16 cellular contexts compared by ENCODE assay signal in genomic region chr9:13529321-13530104, GRCh38.
DNase-seq lines count a peak whose midpoint lies in the region; ATAC-seq and TF ChIP-seq lines count a peak whose summit lies in the region.
"Had no signal": no experiment of that assay in that cellular context is flagged by ENCODE, and none has a peak within 500 bp of the region (broad histone marks: within the 10 kb centered on the region; RNA-seq: fewer than 3 reads in every experiment).

No MANE protein-coding gene starts in this region.

- peaks cover 2% of the 10 kb centered on the region for H3K27me3 ChIP-seq in foreskin keratinocyte
- no peaks in the 10 kb centered on the region for H3K27me3 ChIP-seq in lower lobe of right lung (ENCODE audit: low read depth)
- H3K27me3 ChIP-seq: gastroesophageal sphincter had no signal

- H2AFZ ChIP-seq in OCI-LY7 (ENCODE audit: low read length), result no peak overlapping the region

- BruUV-seq in OCI-LY7 (replicated peaks; lab: Mats Ljungman, UMichigan), result no TSS peak

- DNase-seq in COR-L47 (lab: John Stamatoyannopoulos, UW) (peak; percentile 52), NCI-H69 (lab: John Stamatoyannopoulos, UW) (peak; percentile 98), foreskin keratinocyte (peak; percentile 78 to 90), lower lobe of right lung (no peak), glutamatergic neuron (no peak), OCI-LY7 (ENCODE audit: low spot score) (no peak), AG08395 (ENCODE audit: low spot score) (no peak)
- DNase-seq: amygdala; KBM-7; NCI-H2081 treated with DMSO at 0.1 percent for 48 hours; PC-3; stimulated activated naive CD8-positive, alpha-beta T cell treated with anti-CD3 and anti-CD28 coated beads, Interleukin-15, Interleukin-2, amounts not matched to agents 100 U/mL and 50 U/mL, for 24 hours had no signal

- H3K36me3 ChIP-seq in HEK293 (ENCODE audit: control insufficient read depth in 2 of 2, insufficient read depth in 1 of 2, low read length in 2 of 2) (no peaks in the 10 kb centered on the region), lower lobe of right lung (no peaks in the 10 kb centered on the region), OCI-LY7 (ENCODE audit: insufficient read depth, low read length) (no peaks in the 10 kb centered on the region)
- H3K36me3 ChIP-seq: gastroesophageal sphincter had no signal

- no peaks in the 10 kb centered on the region for H3K9me3 ChIP-seq in HEK293 (ENCODE audit: control insufficient read depth, insufficient read depth, low read depth, low read length)
- H3K9me3 ChIP-seq in lower lobe of right lung, result no peaks in the 10 kb centered on the region
- H3K9me3 ChIP-seq in OCI-LY7 (ENCODE audit: low read length), result no peaks in the 10 kb centered on the region

- H3K4me2 ChIP-seq in OCI-LY7 (ENCODE audit: low read length), result no peak overlapping the region

- no peaks in the 10 kb centered on the region for H3K27me3 Mint-ChIP-seq in glutamatergic neuron (ENCODE audit: unreplicated experiment)
- H3K27me3 Mint-ChIP-seq: B cell, memory B cell had no signal

- no peaks in the 10 kb centered on the region for H4K20me1 ChIP-seq in OCI-LY7 (ENCODE audit: insufficient read depth, low read length)

- CTCF ChIA-PET in HEK293 (lab: Yijun Ruan, JAX) (interaction anchor here (0.6 to 1.4 kb wide), 3 partner anchors 59 to 165 kb away, joined by 3 to 6 read pairs (median 6); no protein-coding TSS in a partner anchor), OCI-LY7 (lab: Charles Lee; ENCODE audit: unreplicated experiment) (no interaction called here)

- intact Hi-C loops in lower lobe of right lung (cut with DNase I), result no loop called here
- intact Hi-C loops in OCI-LY7 (cut with micrococcal nuclease; ENCODE audit: unreplicated experiment), result no loop called here

- H3K9me2 ChIP-seq in OCI-LY7 (ENCODE audit: insufficient read depth, low read length), result no peaks in the 10 kb centered on the region

- POLR2A ChIA-PET in HEK293 (lab: Yijun Ruan, JAX) (interaction anchor here (0.8 kb wide), 1 partner anchor 17 kb away, joined by 3 read pairs; no protein-coding TSS in a partner anchor), OCI-LY7 (lab: Charles Lee) (interaction anchor here (0.5 to 0.6 kb wide), 2 partner anchors 559 to 1057 kb away, joined by 3 to 5 read pairs; no protein-coding TSS in a partner anchor)

- H3K36me3 Mint-ChIP-seq in glutamatergic neuron (ENCODE audit: unreplicated experiment), result no peaks in the 10 kb centered on the region
- H3K36me3 Mint-ChIP-seq: memory B cell had no signal

- TF ChIP-seq CTCF in HEK293 (tag by site-specific recombination; IDR thresholded peaks at IDR 0.05), result no peak
- no peak for TF ChIP-seq CTCF in foreskin keratinocyte (conservative IDR thresholded peaks at IDR 0.05)
- TF ChIP-seq CTCF in lower lobe of right lung (IDR thresholded peaks at IDR 0.05), result no peak
- TF ChIP-seq CTCF in glutamatergic neuron (IDR thresholded peaks at IDR 0.05; ENCODE audit: partially characterized antibody, unreplicated experiment), result no peak
- no peak for TF ChIP-seq CTCF in OCI-LY7 (conservative IDR thresholded peaks at IDR 0.05; ENCODE audit: low read length)

- H3K4me3 ChIP-seq in HEK293 (ENCODE audit: low read depth, low read length) (no peak overlapping the region), lower lobe of right lung (no peak overlapping the region), OCI-LY7 (ENCODE audit: low read depth, low read length, poor library complexity, severe bottlenecking) (no peak overlapping the region)
- H3K4me3 ChIP-seq: gastroesophageal sphincter had no signal

- ATAC-seq in foreskin keratinocyte (peak; percentile 93), lower lobe of right lung (no peak)
- ATAC-seq: gastroesophageal sphincter; PC-3; stimulated activated naive CD8-positive, alpha-beta T cell treated with anti-CD3 and anti-CD28 coated beads, Interleukin-15, Interleukin-2, amounts not matched to agents 100 U/mL and 50 U/mL, for 24 hours had no signal

- no peak overlapping the region for H3K4me3 Mint-ChIP-seq in glutamatergic neuron (ENCODE audit: unreplicated experiment)
- H3K4me3 Mint-ChIP-seq: B cell, memory B cell had no signal

- no peak overlapping the region for H3K27ac Mint-ChIP-seq in glutamatergic neuron (ENCODE audit: unreplicated experiment)
- H3K27ac Mint-ChIP-seq: B cell, memory B cell had no signal

- H3K9me3 Mint-ChIP-seq in glutamatergic neuron (ENCODE audit: unreplicated experiment), result peaks cover 2% of the 10 kb centered on the region

- H3K4me1 Mint-ChIP-seq in glutamatergic neuron (ENCODE audit: low read depth, unreplicated experiment), result peaks cover 5% of the 10 kb centered on the region
- H3K4me1 Mint-ChIP-seq: B cell, memory B cell had no signal

- H3K27ac ChIP-seq in HEK293 (ENCODE audit: extremely low read depth, low read depth, low read length) (no peak overlapping the region), foreskin keratinocyte (peak overlapping the region; percentile 33), lower lobe of right lung (no peak overlapping the region), OCI-LY7 (ENCODE audit: low read depth, low read length, poor library complexity, severe bottlenecking) (no peak overlapping the region)
- H3K27ac ChIP-seq: gastroesophageal sphincter had no signal

- no peaks in the 10 kb centered on the region for H3K79me2 ChIP-seq in OCI-LY7 (ENCODE audit: insufficient read depth, low read depth, low read length)

- H3K4me1 ChIP-seq in HEK293 (ENCODE audit: control insufficient read depth, insufficient read depth, low read length) (no peaks in the 10 kb centered on the region; the same call in 1 of the 2 replicates), foreskin keratinocyte (peaks cover 15% of the 10 kb centered on the region), lower lobe of right lung (no peaks in the 10 kb centered on the region), OCI-LY7 (ENCODE audit: insufficient read depth, low read length, poor library complexity, severe bottlenecking) (no peaks in the 10 kb centered on the region)

TF ChIP-seq in HEK293, 187 proteins besides CTCF, POLR2A, EP300 and RAD21:
- TF ChIP-seq SP2 (tag by site-specific recombination; IDR thresholded peaks at IDR 0.05) (no peak), KLF1 (tag by site-specific recombination; IDR thresholded peaks at IDR 0.05) (peak; percentile 90), PRDM1 (tag by site-specific recombination; IDR thresholded peaks at IDR 0.05) (no peak)

Comparison
In these comparisons a context has a peak if more than half of its experiments do, and no peak if none do; other contexts are left out.
1. DNase-seq: peak in COR-L47 (single experiment), NCI-H69 (single experiment) and foreskin keratinocyte (2 of 2); none in lower lobe of right lung (single experiment), glutamatergic neuron (single experiment), OCI-LY7 (single experiment) and AG08395 (single experiment).